In the genomic region with DNA sequence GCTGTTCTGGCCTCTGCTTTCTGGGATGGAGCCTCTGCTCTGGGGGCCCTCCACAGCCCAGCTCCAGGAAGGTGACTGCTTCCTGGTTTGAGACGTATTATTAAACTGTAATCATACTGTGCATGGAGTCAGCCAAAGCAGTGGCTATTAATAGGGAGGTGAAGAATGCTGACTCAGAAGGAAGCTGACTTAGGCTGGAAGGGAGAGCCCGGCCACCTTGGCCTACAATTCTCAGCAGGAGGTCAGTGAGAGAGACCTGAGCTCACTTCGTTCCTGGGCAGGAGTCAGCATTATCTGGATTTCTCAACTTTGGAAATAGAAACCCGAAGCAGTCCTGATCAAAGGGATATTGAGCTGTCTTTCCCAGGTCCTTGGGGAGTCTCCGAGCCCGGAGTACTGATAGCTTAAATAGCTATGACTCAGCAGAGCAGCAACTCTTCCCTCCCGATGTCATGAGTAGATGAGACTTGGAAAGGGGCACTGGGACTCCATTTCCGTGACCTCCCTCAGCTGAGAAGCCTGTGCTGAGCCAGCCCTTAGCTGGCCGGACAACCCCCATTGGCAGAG, we compare ENCODE assay signal across 9 cellular contexts.
DNase-seq lines count a peak whose midpoint lies in the region; ATAC-seq and TF ChIP-seq lines count a peak whose summit lies in the region.
"Had no signal": no experiment of that assay in that cellular context is flagged by ENCODE, and none has a peak within 500 bp of the region (broad histone marks: within the 10 kb centered on the region; RNA-seq: fewer than 3 reads in every experiment).

No MANE protein-coding gene starts in this region.

- H3K4me3 ChIP-seq in astrocyte of the spinal cord (ENCODE audit: low read depth, low read length) = no peak overlapping the region

- no peak for TF ChIP-seq CTCF in astrocyte of the spinal cord (IDR thresholded peaks at IDR 0.05; ENCODE audit: low read depth, low read length)

- peak; percentile 77 for DNase-seq in HK-2 (ENCODE audit: unreplicated experiment)
- peak; percentile 62 for DNase-seq in astrocyte of the spinal cord (ENCODE audit: low read depth, low spot score)
- DNase-seq in iPS-NIHi7 (ENCODE audit: extremely low spot score) = peak; percentile 40
- DNase-seq in superior temporal gyrus (ENCODE audit: extremely low spot score) = peak; percentile 28
- DNase-seq in MV-4-11 (lab: John Stamatoyannopoulos, UW) = no peak
- no peak for DNase-seq in NCI-H1417 treated with DMSO at 0.1 percent for 48 hours (lab: John Stamatoyannopoulos, UW)
- DNase-seq in activated gamma-delta T cell (lab: John Stamatoyannopoulos, UW) = no peak
- DNase-seq: NCI-H510A had no signal

- ATAC-seq in GM21786 (IDR thresholded peaks at IDR 0.05; ENCODE audit: unreplicated experiment) = no peak

- in situ Hi-C loops in astrocyte of the spinal cord (cut with HindIII; ENCODE audit: low sequenced_read_pairs) = no loop called here

Comparison
In these comparisons a context has a peak if more than half of its experiments do, and no peak if none do; other contexts are left out.
1. DNase-seq: peak in HK-2 (single experiment), astrocyte of the spinal cord (single experiment), iPS-NIHi7 (single experiment) and superior temporal gyrus (single experiment); none in MV-4-11 (single experiment), NCI-H1417 treated with DMSO at 0.1 percent for 48 hours (single experiment) and activated gamma-delta T cell (single experiment).